11 cellular contexts compared by ENCODE assay signal in the genomic region with DNA sequence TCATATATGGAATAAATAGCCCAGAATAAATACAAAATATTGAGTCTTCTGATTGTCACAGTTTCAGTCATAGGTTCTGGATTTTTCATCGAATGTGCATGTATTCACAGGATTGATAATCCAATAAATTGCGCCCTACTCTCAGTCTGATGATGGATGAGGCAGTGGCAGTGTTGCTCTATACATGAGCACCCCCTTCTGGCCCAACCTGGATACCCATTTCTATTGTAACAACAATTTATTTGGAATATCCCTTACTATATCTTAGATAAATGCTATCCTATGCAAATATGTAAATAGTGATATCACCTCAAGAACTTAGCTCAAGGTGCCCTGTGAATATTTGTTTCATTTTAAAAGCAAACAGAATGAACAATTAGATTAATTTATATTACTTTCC.
A peak's percentile ranks its signal among the peaks of the same experiment; 100 is the strongest.
DNase-seq lines count a peak whose midpoint lies in the region; ATAC-seq and TF ChIP-seq lines count a peak whose summit lies in the region.
"Had no signal": no experiment of that assay in that cellular context is flagged by ENCODE, and none has a peak within 500 bp of the region (broad histone marks: within the 10 kb centered on the region; RNA-seq: fewer than 3 reads in every experiment).

No MANE protein-coding gene starts in this region.

- intact Hi-C loops in Panc1 (cut with micrococcal nuclease; ENCODE audit: unreplicated experiment), result no loop called here
- intact Hi-C loops in posterior cingulate gyrus (cut with DNase I), result no loop called here

- H3K4me3 ChIP-seq in BJ (ENCODE audit: low read depth, low read length) (no peak overlapping the region), Panc1 (ENCODE audit: low read depth in 2 of 2, low read length in 2 of 2) (no peak overlapping the region)

- no peaks in the 10 kb centered on the region for H3K9me3 ChIP-seq in Panc1 (ENCODE audit: control insufficient read depth, insufficient read depth, low read depth, low read length)

- TF ChIP-seq CTCF in BJ (IDR thresholded peaks at IDR 0.05; ENCODE audit: insufficient read depth, low read depth, low read length), result peak; percentile 54
- peak; percentile 46; the same call in 1 of the 2 replicates for TF ChIP-seq CTCF in Panc1 (IDR thresholded peaks at IDR 0.05)

- no peak overlapping the region for H3K27ac ChIP-seq in Panc1 (ENCODE audit: low read length)

- in situ Hi-C loops in Panc1 (cut with HindIII; ENCODE audit: low pct_unique_long_range_greater_than_20kb, low sequenced_read_pairs), result no loop called here

- POLR2A ChIA-PET in BJ (lab: Charles Lee) (no interaction called here), Panc1 (lab: Charles Lee) (no interaction called here)

- ATAC-seq in Panc1 (no peak), GM21390 (IDR thresholded peaks at IDR 0.05; ENCODE audit: unreplicated experiment) (no peak)
- ATAC-seq: stimulated activated naive B cell treated with anti-CD40 and anti-IgM and Interleukin-4, amounts not matched to agents 10 μg/mL and 1 μg/mL and 100 μg/mL, for 72 hours had no signal

- CTCF ChIA-PET in BJ (lab: Yijun Ruan, JAX), result interaction anchor here (0.8 to 1.5 kb wide), 8 partner anchors 12 to 1788 kb away, joined by 3 to 8 read pairs (median 4); a partner anchor contains a TSS
- CTCF ChIA-PET in Panc1 (lab: Charles Lee), result no interaction called here

- H3K27me3 ChIP-seq in BJ (ENCODE audit: control insufficient read depth, insufficient read depth, low read length), result no peaks in the 10 kb centered on the region
- no peaks in the 10 kb centered on the region for H3K27me3 ChIP-seq in Panc1 (ENCODE audit: control insufficient read depth, insufficient read depth, low read length)

- no TSS peak for BruUV-seq in Panc1 (replicated peaks; lab: Mats Ljungman, UMichigan)

- DNase-seq in BJ (ENCODE audit: low read depth) (no peak), H4 (ENCODE audit: low spot score) (peak; percentile 27), Panc1 (ENCODE audit: low read depth, low spot score) (no peak), hepatic stellate cell (ENCODE audit: low spot score) (peak; percentile 4), posterior cingulate gyrus (no peak), T-helper 1 cell (no peak)
- DNase-seq in activated effector memory CD4-positive, alpha-beta T cell treated with Interleukin-2 at 50 U/mL for 16 hours, result no peak
- DNase-seq: activated T-cell treated with anti-CD3 and anti-CD28 coated beads, Interleukin-2, amount 50 U/mL, for 24 hours; occipital lobe; stimulated activated naive B cell treated with anti-CD40 and anti-IgM and Interleukin-4, amounts not matched to agents 10 μg/mL and 1 μg/mL and 100 μg/mL, for 72 hours had no signal

- H3K4me1 ChIP-seq in Panc1 (ENCODE audit: control insufficient read depth, insufficient read depth, low read length), result no peaks in the 10 kb centered on the region

- no peaks in the 10 kb centered on the region for H3K36me3 ChIP-seq in BJ (ENCODE audit: control insufficient read depth, insufficient read depth, low read length)
- H3K36me3 ChIP-seq in Panc1 (ENCODE audit: control insufficient read depth, insufficient read depth, low read length), result no peaks in the 10 kb centered on the region

Comparison
In these comparisons a context has a peak if more than half of its experiments do, and no peak if none do; other contexts are left out.
1. DNase-seq: peak in H4 (single experiment) and hepatic stellate cell (single experiment); none in BJ (single experiment), Panc1 (single experiment), activated effector memory CD4-positive, alpha-beta T cell treated with Interleukin-2 at 50 U/mL for 16 hours (single experiment), posterior cingulate gyrus (0 of 10) and T-helper 1 cell (0 of 5).